ENCODE assay signal across 15 cellular contexts in the genomic region with DNA sequence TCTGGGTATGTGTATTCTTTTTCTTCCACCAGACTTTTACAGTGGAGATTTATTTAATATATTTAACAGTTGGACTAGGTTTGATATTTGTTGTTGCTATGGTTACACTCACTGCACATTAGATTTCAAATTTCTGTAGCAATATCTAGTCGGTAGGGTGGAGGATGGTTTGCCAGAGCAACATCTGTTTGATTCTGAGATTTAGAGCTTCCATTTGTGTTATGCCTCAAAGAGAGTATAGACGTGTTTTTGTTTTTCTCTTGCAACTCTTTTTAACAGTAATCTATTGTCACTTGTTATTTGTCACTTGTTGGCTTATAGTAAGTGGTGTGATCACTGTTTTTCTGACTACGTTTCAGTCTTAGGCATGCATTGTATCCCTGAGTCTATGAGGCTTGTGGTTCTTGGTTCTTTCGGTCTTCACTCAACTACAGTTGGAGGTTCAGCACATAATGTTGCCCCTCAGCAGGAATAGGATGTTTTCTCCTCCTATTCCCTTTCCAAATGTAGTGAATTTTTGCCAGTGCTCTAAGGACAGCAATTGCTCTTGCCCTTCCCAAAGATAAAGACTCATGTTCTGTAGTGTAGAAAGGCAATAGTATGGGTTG.
"Had no signal": no experiment of that assay in that cellular context is flagged by ENCODE, and none has a peak within 500 bp of the region (broad histone marks: within the 10 kb centered on the region; RNA-seq: fewer than 3 reads in every experiment).

No MANE protein-coding gene starts in this region.

- H3K27ac ChIP-seq: epithelial cell of prostate, esophagus muscularis mucosa, hepatocyte, stomach, suprapubic skin, tibial artery had no signal

- H3K36me3 ChIP-seq: esophagus muscularis mucosa, stomach, suprapubic skin, tibial artery had no signal

- H3K4me1 Mint-ChIP-seq: natural killer cell had no signal

- H3K9me3 ChIP-seq: esophagus muscularis mucosa, suprapubic skin, tibial artery had no signal

- H3K4me3 ChIP-seq: esophagus muscularis mucosa, hepatocyte, stomach, suprapubic skin, tibial artery had no signal

- H3K27me3 ChIP-seq: esophagus muscularis mucosa, hepatocyte, stomach, suprapubic skin, tibial artery had no signal

- DNase-seq: central memory CD4-positive, alpha-beta T cell; cortex of kidney; effector memory CD8-positive, alpha-beta T cell; natural killer cell; right cardiac atrium; small intestine; stimulated activated CD4-positive, alpha-beta T cell treated with anti-CD3 and anti-CD28 coated beads, Interleukin-12 subunit alpha, Interleukin-12 subunit beta, amount 100 ng/mL, for 4 hours; stimulated activated naive CD4-positive, alpha-beta T cell; stomach; tibial artery had no signal

- H3K4me3 Mint-ChIP-seq: effector memory CD8-positive, alpha-beta T cell; natural killer cell; neural crest cell had no signal

- H3K27me3 Mint-ChIP-seq: effector memory CD8-positive, alpha-beta T cell had no signal

- H3K27ac Mint-ChIP-seq: effector memory CD8-positive, alpha-beta T cell; natural killer cell had no signal

- H3K4me1 ChIP-seq: esophagus muscularis mucosa, stomach, suprapubic skin, tibial artery had no signal
